1 cellular context compared by ENCODE assay signal in genomic region chr11:115502636-115503082, GRCh38.
TF ChIP-seq lines count a peak whose summit lies in the region.

No MANE protein-coding gene starts in this region.

TF ChIP-seq in GM12878, 131 proteins besides CTCF, POLR2A, EP300 and RAD21 (continued from another document):
- TF ChIP-seq NKRF (conservative IDR thresholded peaks at IDR 0.05): no peak
- TF ChIP-seq JUND (IDR thresholded peaks at IDR 0.05; ENCODE audit: low read depth, low read length): no peak
- TF ChIP-seq CUX1 (IDR thresholded peaks at IDR 0.05; ENCODE audit: insufficient replicate concordance, low read depth, low read length): no peak
- no peak for TF ChIP-seq MYC (IDR thresholded peaks at IDR 0.05; ENCODE audit: insufficient read depth, insufficient read length, insufficient replicate concordance, low read length, severe bottlenecking)
- TF ChIP-seq HSF1 (IDR thresholded peaks at IDR 0.05; ENCODE audit: low read depth, low read length): no peak
- no peak for TF ChIP-seq FOXK2 (IDR thresholded peaks at IDR 0.05)
- no peak for TF ChIP-seq ZNF274 (IDR thresholded peaks at IDR 0.05; ENCODE audit: insufficient read depth, insufficient read length)
